In genomic region chr16:83925957-83926725, GRCh38 we compare ENCODE assay signal across 2 cellular contexts.
A peak's percentile ranks its signal among the peaks of the same experiment; 100 is the strongest.
TF ChIP-seq lines count a peak whose summit lies in the region.

No MANE protein-coding gene starts in this region.

TF ChIP-seq in SK-N-SH treated with all-trans-retinoic acid at 6 μM for 48 hours, 23 proteins besides CTCF, POLR2A, EP300 and RAD21:
- TF ChIP-seq ZNF8 (CRISPR knock-in tag; IDR thresholded peaks at IDR 0.05) (no peak), POU6F1 (CRISPR knock-in tag; IDR thresholded peaks at IDR 0.05; ENCODE audit: borderline replicate concordance, low read depth) (no peak), SNAI2 (CRISPR knock-in tag; IDR thresholded peaks at IDR 0.05) (no peak), ARNTL (CRISPR knock-in tag; IDR thresholded peaks at IDR 0.05; ENCODE audit: borderline replicate concordance, low read depth) (no peak), ESRRG (CRISPR knock-in tag; IDR thresholded peaks at IDR 0.05) (no peak), PPARA (CRISPR knock-in tag; IDR thresholded peaks at IDR 0.05; ENCODE audit: borderline replicate concordance) (no peak), CSRNP3 (CRISPR knock-in tag; IDR thresholded peaks at IDR 0.05) (no peak), PATZ1 (CRISPR knock-in tag; IDR thresholded peaks at IDR 0.05; ENCODE audit: borderline replicate concordance) (no peak), CSDC2 (CRISPR knock-in tag; IDR thresholded peaks at IDR 0.05) (no peak), TSHZ2 (CRISPR knock-in tag; IDR thresholded peaks at IDR 0.05) (no peak), ZC3H10 (CRISPR knock-in tag; IDR thresholded peaks at IDR 0.05) (no peak), CREB5 (CRISPR knock-in tag; IDR thresholded peaks at IDR 0.05; ENCODE audit: low read depth) (no peak), BACH2 (CRISPR knock-in tag; IDR thresholded peaks at IDR 0.05; ENCODE audit: borderline replicate concordance) (no peak), ZFP3 (CRISPR knock-in tag; IDR thresholded peaks at IDR 0.05) (no peak), ZFP30 (CRISPR knock-in tag; IDR thresholded peaks at IDR 0.05) (no peak)

TF ChIP-seq in HepG2, 621 proteins besides CTCF, POLR2A, EP300 and RAD21 (continues in another document):
- TF ChIP-seq ZNF138 (CRISPR knock-in tag; IDR thresholded peaks at IDR 0.05; ENCODE audit: low read depth) (no peak), RFXANK (CRISPR knock-in tag; IDR thresholded peaks at IDR 0.05) (no peak), ZNF484 (CRISPR knock-in tag; IDR thresholded peaks at IDR 0.05; ENCODE audit: borderline replicate concordance, low read depth) (no peak), ZNF615 (CRISPR knock-in tag; IDR thresholded peaks at IDR 0.05; ENCODE audit: borderline replicate concordance) (no peak), MNT (IDR thresholded peaks at IDR 0.05) (no peak), ZNF704 (CRISPR knock-in tag; IDR thresholded peaks at IDR 0.05; ENCODE audit: borderline replicate concordance) (0 out of 2 replicates have a peak, but pooled peaks have one; percentile 29), SOX13 (IDR thresholded peaks at IDR 0.05) (no peak), SOX13 (CRISPR knock-in tag; conservative IDR thresholded peaks at IDR 0.05 in 1 of 2, IDR thresholded peaks at IDR 0.05 in 1 of 2) (no peak), CAMTA2 (CRISPR knock-in tag; IDR thresholded peaks at IDR 0.05; ENCODE audit: borderline replicate concordance) (0 out of 2 replicates have a peak, but pooled peaks have one; percentile 33), ZZZ3 (CRISPR knock-in tag; IDR thresholded peaks at IDR 0.05; ENCODE audit: borderline replicate concordance) (0 out of 2 replicates have a peak, but pooled peaks have one; percentile 6), BATF2 (CRISPR knock-in tag; IDR thresholded peaks at IDR 0.05) (no peak), ARHGAP35 (CRISPR knock-in tag; IDR thresholded peaks at IDR 0.05; ENCODE audit: borderline replicate concordance) (no peak), NFATC3 (CRISPR knock-in tag; IDR thresholded peaks at IDR 0.05) (no peak), ZNF503 (CRISPR knock-in tag; IDR thresholded peaks at IDR 0.05) (no peak), CERS6 (CRISPR knock-in tag; IDR thresholded peaks at IDR 0.05) (peak; percentile 86; the same call in 1 of the 2 replicates), KDM5B (CRISPR knock-in tag; IDR thresholded peaks at IDR 0.05; ENCODE audit: borderline replicate concordance) (no peak), ATF5 (CRISPR knock-in tag; IDR thresholded peaks at IDR 0.05; ENCODE audit: low read depth) (0 out of 2 replicates have a peak, but pooled peaks have one; percentile 40), GABPA (IDR thresholded peaks at IDR 0.05; ENCODE audit: low read depth, low read length) (no peak), GABPA (CRISPR knock-in tag; IDR thresholded peaks at IDR 0.05; ENCODE audit: low read depth) (no peak), MAFK (conservative IDR thresholded peaks at IDR 0.05 in 1 of 2, IDR thresholded peaks at IDR 0.05 in 1 of 2; ENCODE audit: low read length in 2 of 2) (no peak), ZNF790 (CRISPR knock-in tag; IDR thresholded peaks at IDR 0.05; ENCODE audit: borderline replicate concordance) (no peak), ZNF772 (CRISPR knock-in tag; IDR thresholded peaks at IDR 0.05) (peak; percentile 51; the same call in 1 of the 2 replicates), PAXIP1 (CRISPR knock-in tag; conservative IDR thresholded peaks at IDR 0.05) (no peak), DNMT3B (CRISPR knock-in tag; conservative IDR thresholded peaks at IDR 0.05) (no peak), TBX2 (CRISPR knock-in tag; IDR thresholded peaks at IDR 0.05; ENCODE audit: borderline replicate concordance) (no peak), ARNT2 (CRISPR knock-in tag; IDR thresholded peaks at IDR 0.05; ENCODE audit: low read depth) (no peak), ISL2 (CRISPR knock-in tag; IDR thresholded peaks at IDR 0.05) (no peak), ZNF562 (CRISPR knock-in tag; IDR thresholded peaks at IDR 0.05; ENCODE audit: borderline replicate concordance) (no peak), HIC2 (CRISPR knock-in tag; IDR thresholded peaks at IDR 0.05; ENCODE audit: low read depth) (no peak), ZNF563 (CRISPR knock-in tag; IDR thresholded peaks at IDR 0.05) (0 out of 2 replicates have a peak, but pooled peaks have one; percentile 27), HMG20B (CRISPR knock-in tag; conservative IDR thresholded peaks at IDR 0.05) (no peak), GZF1 (CRISPR knock-in tag; IDR thresholded peaks at IDR 0.05) (no peak), ZNF660 (CRISPR knock-in tag; IDR thresholded peaks at IDR 0.05; ENCODE audit: borderline replicate concordance, low read depth) (0 out of 2 replicates have a peak, but pooled peaks have one; percentile 48), ZNF609 (CRISPR knock-in tag; IDR thresholded peaks at IDR 0.05; ENCODE audit: borderline replicate concordance) (0 out of 2 replicates have a peak, but pooled peaks have one; percentile 6)
